Comparison of ENCODE assay signal across 11 cellular contexts in genomic region chr1:228749765-228750164, GRCh38.
"Had no signal": no experiment of that assay in that cellular context is flagged by ENCODE, and none has a peak within 500 bp of the region (broad histone marks: within the 10 kb centered on the region; RNA-seq: fewer than 3 reads in every experiment).

No MANE protein-coding gene starts in this region.

- H2AFZ ChIP-seq: GM23248, GM23338 had no signal

- DNase-seq: GM23248, GOT3, H7, H9, HCEC 1CT, HFFc6 had no signal

- H3K27ac ChIP-seq: GM23248 had no signal

- ATAC-seq: GM23338, HCT116 had no signal

- FAIRE-seq: H1, H54 had no signal

- H3K9me3 ChIP-seq: HAP-1 had no signal

- H3K36me3 ChIP-seq: HAP-1 had no signal

- H3K4me2 ChIP-seq: GM23338 had no signal

- H3K4me1 ChIP-seq: HAP-1 had no signal

- H3K4me3 ChIP-seq: GM23248, GM23338, HAP-1 had no signal

- H3K9ac ChIP-seq: GM23248 had no signal
